Comparison of ENCODE assay signal across 9 cellular contexts in genomic region chr11:119491753-119492455, GRCh38.
DNase-seq lines count a peak whose midpoint lies in the region; ATAC-seq and TF ChIP-seq lines count a peak whose summit lies in the region.
"Had no signal": no experiment of that assay in that cellular context is flagged by ENCODE, and none has a peak within 500 bp of the region (broad histone marks: within the 10 kb centered on the region; RNA-seq: fewer than 3 reads in every experiment).

No MANE protein-coding gene starts in this region.

- H3K4me3 ChIP-seq in DOHH2 (ENCODE audit: low read length), result no peak overlapping the region

- H3K4me1 Mint-ChIP-seq in WTC11, result peaks cover 23% of the 10 kb centered on the region
- H3K4me1 Mint-ChIP-seq in mesothelial cell of epicardium, result no peaks in the 10 kb centered on the region
- H3K4me1 Mint-ChIP-seq: activated CD8-positive, alpha-beta memory T cell treated with anti-CD3 and anti-CD28 coated beads, Interleukin-2, amount 10 ng/mL, durations not matched to agents 7 days and 5 days had no signal

- H3K9me3 ChIP-seq in DOHH2 (ENCODE audit: control insufficient read depth, insufficient read depth, low read length), result no peaks in the 10 kb centered on the region

- H3K27ac Mint-ChIP-seq in WTC11 (no peak overlapping the region), mesothelial cell of epicardium (no peak overlapping the region)
- H3K27ac Mint-ChIP-seq: activated CD8-positive, alpha-beta memory T cell treated with anti-CD3 and anti-CD28 coated beads, Interleukin-2, amount 10 ng/mL, durations not matched to agents 7 days and 5 days had no signal

- no peaks in the 10 kb centered on the region for H3K79me2 ChIP-seq in DOHH2 (ENCODE audit: control insufficient read depth, low read length)

- peaks cover 3% of the 10 kb centered on the region; the same call in 1 of the 2 replicates for H3K4me1 ChIP-seq in DOHH2 (ENCODE audit: control insufficient read depth, low read length)

- ATAC-seq in WTC11, result peak; percentile 20
- ATAC-seq: activated CD8-positive, alpha-beta memory T cell treated with anti-CD3 and anti-CD28 coated beads, Interleukin-2, amount 10 ng/mL, durations not matched to agents 7 days and 5 days had no signal

- no peaks in the 10 kb centered on the region for H3K36me3 Mint-ChIP-seq in WTC11
- no peaks in the 10 kb centered on the region for H3K36me3 Mint-ChIP-seq in mesothelial cell of epicardium
- H3K36me3 Mint-ChIP-seq: activated CD8-positive, alpha-beta memory T cell treated with anti-CD3 and anti-CD28 coated beads, Interleukin-2, amount 10 ng/mL, durations not matched to agents 7 days and 5 days had no signal

- DNase-seq in NCI-H1417 treated with DMSO at 0.1 percent for 48 hours (lab: John Stamatoyannopoulos, UW) (peak; percentile 85), WTC11 (ENCODE audit: low spot score) (no peak), mesothelial cell of epicardium (ENCODE audit: low spot score in 2 of 2, unreplicated experiment in 2 of 2) (no peak), dedifferentiated amniotic fluid mesenchymal stem cell (ENCODE audit: extremely low spot score) (no peak), HK-2 (ENCODE audit: unreplicated experiment) (no peak), amniotic stem cell (lab: John Stamatoyannopoulos, UW) (no peak)
- DNase-seq in activated CD4-positive, alpha-beta T cell treated with anti-CD3 and anti-CD28 coated beads for 4 hours, result no peak
- DNase-seq: activated CD8-positive, alpha-beta memory T cell treated with anti-CD3 and anti-CD28 coated beads, Interleukin-2, amount 10 ng/mL, durations not matched to agents 7 days and 5 days had no signal

- no peaks in the 10 kb centered on the region for H3F3A ChIP-seq in DOHH2 (ENCODE audit: control insufficient read depth, insufficient read depth)

- POLR2A ChIA-PET in WTC11 (lab: Charles Lee), result no interaction called here

- TF ChIP-seq CTCF in DOHH2 (IDR thresholded peaks at IDR 0.05; ENCODE audit: low read depth, low read length, poor library complexity, severe bottlenecking), result peak; percentile 24
- no peak for TF ChIP-seq CTCF in WTC11 (IDR thresholded peaks at IDR 0.05)
- peak; percentile 56 for TF ChIP-seq CTCF in mesothelial cell of epicardium (IDR thresholded peaks at IDR 0.05; ENCODE audit: unreplicated experiment)

- no peaks in the 10 kb centered on the region for H3K27me3 Mint-ChIP-seq in WTC11 (ENCODE audit: low read depth)
- H3K27me3 Mint-ChIP-seq in mesothelial cell of epicardium (ENCODE audit: low read depth), result peaks cover 59% of the 10 kb centered on the region

- H4K20me1 ChIP-seq in DOHH2 (ENCODE audit: control insufficient read depth, insufficient read depth, low read depth, low read length), result no peaks in the 10 kb centered on the region

- peaks cover 3% of the 10 kb centered on the region; the same call in 1 of the 2 replicates for H3K27me3 ChIP-seq in DOHH2 (ENCODE audit: control insufficient read depth, low read length)

- H3K4me3 Mint-ChIP-seq in WTC11 (no peak overlapping the region), mesothelial cell of epicardium (no peak overlapping the region)
- H3K4me3 Mint-ChIP-seq: activated CD8-positive, alpha-beta memory T cell treated with anti-CD3 and anti-CD28 coated beads, Interleukin-2, amount 10 ng/mL, durations not matched to agents 7 days and 5 days had no signal

- H3K9me3 Mint-ChIP-seq in WTC11 (no peaks in the 10 kb centered on the region), mesothelial cell of epicardium (no peaks in the 10 kb centered on the region)

- no peak overlapping the region for H3K27ac ChIP-seq in DOHH2 (ENCODE audit: low read depth, low read length)

- H3K4me2 ChIP-seq in DOHH2 (ENCODE audit: low read length), result no peak overlapping the region

- CTCF ChIA-PET in WTC11 (lab: Charles Lee), result interaction anchor here (0.6 to 1.9 kb wide), 15 partner anchors 8 to 136 kb away, joined by 3 to 14 read pairs (median 5); no protein-coding TSS in a partner anchor

- H3K9me2 ChIP-seq in DOHH2 (replicated peaks; ENCODE audit: control insufficient read depth, low read length), result no peaks in the 10 kb centered on the region

- H3K36me3 ChIP-seq in DOHH2 (ENCODE audit: control insufficient read depth, low read length), result no peaks in the 10 kb centered on the region

TF ChIP-seq in WTC11, 78 proteins besides CTCF, POLR2A, EP300 and RAD21 (continues in another document):
- no peak for TF ChIP-seq ZMAT4 (CRISPR knock-in tag; IDR thresholded peaks at IDR 0.05)
- no peak for TF ChIP-seq HMGA2 (CRISPR knock-in tag; IDR thresholded peaks at IDR 0.05)
- TF ChIP-seq, protein P1, sequence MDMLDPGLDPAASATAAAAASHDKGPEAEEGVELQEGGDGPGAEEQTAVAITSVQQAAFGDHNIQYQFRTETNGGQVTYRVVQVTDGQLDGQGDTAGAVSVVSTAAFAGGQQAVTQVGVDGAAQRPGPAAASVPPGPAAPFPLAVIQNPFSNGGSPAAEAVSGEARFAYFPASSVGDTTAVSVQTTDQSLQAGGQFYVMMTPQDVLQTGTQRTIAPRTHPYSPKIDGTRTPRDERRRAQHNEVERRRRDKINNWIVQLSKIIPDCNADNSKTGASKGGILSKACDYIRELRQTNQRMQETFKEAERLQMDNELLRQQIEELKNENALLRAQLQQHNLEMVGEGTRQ (CRISPR knock-in tag; IDR thresholded peaks at IDR 0.05), result no peak
- no peak for TF ChIP-seq E2F4 (CRISPR knock-in tag; IDR thresholded peaks at IDR 0.05; ENCODE audit: borderline replicate concordance, low read depth)
- TF ChIP-seq MXD4 (CRISPR knock-in tag; IDR thresholded peaks at IDR 0.05; ENCODE audit: borderline replicate concordance), result no peak
- TF ChIP-seq CREB1 (CRISPR knock-in tag; IDR thresholded peaks at IDR 0.05), result no peak
- TF ChIP-seq, protein P2, sequence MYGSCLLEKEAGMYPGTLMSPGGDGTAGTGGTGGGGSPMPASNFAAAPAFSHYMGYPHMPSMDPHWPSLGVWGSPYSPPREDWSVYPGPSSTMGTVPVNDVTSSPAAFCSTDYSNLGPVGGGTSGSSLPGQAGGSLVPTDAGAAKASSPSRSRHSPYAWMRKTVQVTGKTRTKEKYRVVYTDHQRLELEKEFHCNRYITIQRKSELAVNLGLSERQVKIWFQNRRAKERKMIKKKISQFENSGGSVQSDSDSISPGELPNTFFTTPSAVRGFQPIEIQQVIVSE (CRISPR knock-in tag; IDR thresholded peaks at IDR 0.05; ENCODE audit: borderline replicate concordance), result no peak
- TF ChIP-seq NFATC4 (CRISPR knock-in tag; IDR thresholded peaks at IDR 0.05), result no peak
- TF ChIP-seq E2F1 (CRISPR knock-in tag; IDR thresholded peaks at IDR 0.05), result no peak
- TF ChIP-seq, protein P3, sequence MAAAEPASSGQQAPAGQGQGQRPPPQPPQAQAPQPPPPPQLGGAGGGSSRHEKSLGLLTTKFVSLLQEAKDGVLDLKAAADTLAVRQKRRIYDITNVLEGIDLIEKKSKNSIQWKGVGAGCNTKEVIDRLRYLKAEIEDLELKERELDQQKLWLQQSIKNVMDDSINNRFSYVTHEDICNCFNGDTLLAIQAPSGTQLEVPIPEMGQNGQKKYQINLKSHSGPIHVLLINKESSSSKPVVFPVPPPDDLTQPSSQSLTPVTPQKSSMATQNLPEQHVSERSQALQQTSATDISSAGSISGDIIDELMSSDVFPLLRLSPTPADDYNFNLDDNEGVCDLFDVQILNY (CRISPR knock-in tag; IDR thresholded peaks at IDR 0.05), result no peak
- no peak for TF ChIP-seq KAT7 (CRISPR knock-in tag; IDR thresholded peaks at IDR 0.05; ENCODE audit: borderline replicate concordance)
- TF ChIP-seq MYBL2 (CRISPR knock-in tag; IDR thresholded peaks at IDR 0.05), result no peak
- TF ChIP-seq ZBTB43 (CRISPR knock-in tag; IDR thresholded peaks at IDR 0.05), result no peak
